In genomic region chr22:49983148-49984042, GRCh38 we compare ENCODE assay signal across 8 cellular contexts. TPM values are rescaled to one million over a fixed set of nuclear protein-coding genes. Genes with fewer than 3 reads are reported as not detected.
A peak's percentile ranks its signal among the peaks of the same experiment; 100 is the strongest.
DNase-seq lines count a peak whose midpoint lies in the region; ATAC-seq and TF ChIP-seq lines count a peak whose summit lies in the region.
"Had no signal": no experiment of that assay in that cellular context is flagged by ENCODE, and none has a peak within 500 bp of the region (broad histone marks: within the 10 kb centered on the region; RNA-seq: fewer than 3 reads in every experiment).

No MANE protein-coding gene starts in this region.

- DNase-seq in GM12865 (ENCODE audit: low read depth): no peak
- peak; percentile 49 to 54 for DNase-seq in activated CD4-positive, alpha-beta T cell treated with anti-CD3 and anti-CD28 coated beads for 4 hours
- DNase-seq in heart left ventricle: peak in 4 of 5 donors; percentile 12 to 68 (median 20)
- no peak for DNase-seq in retinal pigment epithelial cell (ENCODE audit: low read depth)
- DNase-seq in HEK293T (ENCODE audit: extremely low spot score): no peak
- no peak for DNase-seq in UCSD-AML1 (lab: John Stamatoyannopoulos, UW; ENCODE audit: unreplicated experiment)
- DNase-seq: NCI-H1105 treated with DMSO at 0.1 percent for 48 hours had no signal

- peaks cover 0 to 30% (median 10%) of the 10 kb centered on the region in 12 donors for H3K9me3 ChIP-seq in heart left ventricle

- POLR2A ChIA-PET in HEK293T (lab: Yijun Ruan, JAX): no interaction called here

- no peaks in the 10 kb centered on the region for H3K36me3 ChIP-seq in heart left ventricle

- H3K4me3 ChIP-seq in GM12865 (ENCODE audit: low read depth, low read length) (no peak overlapping the region), heart left ventricle (peak overlapping the region in 10 of 12 donors; percentile 12 to 45 (median 30)), retinal pigment epithelial cell (ENCODE audit: low read length) (no peak overlapping the region)

- TF ChIP-seq CTCF in GM12865 (IDR thresholded peaks at IDR 0.05; ENCODE audit: insufficient read depth, low read depth, low read length, missing control alignments): peak; percentile 17
- TF ChIP-seq CTCF in heart left ventricle (IDR thresholded peaks at IDR 0.05): peak in 11 of 12 donors; percentile 39 to 62 (median 51)
- TF ChIP-seq CTCF in retinal pigment epithelial cell (conservative IDR thresholded peaks at IDR 0.05; ENCODE audit: low read depth, low read length): peak; percentile 43

- TF ChIP-seq POLR2A in heart left ventricle (IDR thresholded peaks at IDR 0.05): no peak

- 11 to 37% (median 14%) methylated on average over 16 to 90 of the region's 90 CpGs for WGBS in heart left ventricle, 4 donors

- intact Hi-C loops in heart left ventricle (cut with DNase I): no loop called here

- peaks cover 13 to 37% (median 19%) of the 10 kb centered on the region in 9 donors for H3K27me3 ChIP-seq in heart left ventricle

- ATAC-seq in heart left ventricle (peak in 2 of 4 donors; percentile 33 to 46), GM18519 (IDR thresholded peaks at IDR 0.05; ENCODE audit: low FRiP score, unreplicated experiment) (no peak)

- H3K4me1 ChIP-seq in heart left ventricle: peaks cover 0 to 11% (median 7%) of the 10 kb centered on the region in 12 donors

- CTCF ChIA-PET in HEK293T (lab: Yijun Ruan, JAX): no interaction called here

- no peak overlapping the region for H3K27ac ChIP-seq in heart left ventricle

TF ChIP-seq in HEK293T, 16 proteins besides CTCF, POLR2A, EP300 and RAD21:
- no peak for TF ChIP-seq HDGF (IDR thresholded peaks at IDR 0.05; ENCODE audit: borderline replicate concordance)
- TF ChIP-seq SUZ12 (IDR thresholded peaks at IDR 0.05): no peak
- TF ChIP-seq FOXA1 (IDR thresholded peaks at IDR 0.05): no peak
- TF ChIP-seq NFRKB (IDR thresholded peaks at IDR 0.05): no peak
- no peak for TF ChIP-seq CTBP1 (IDR thresholded peaks at IDR 0.05; ENCODE audit: borderline replicate concordance)
- TF ChIP-seq ARNT (IDR thresholded peaks at IDR 0.05): no peak
- no peak for TF ChIP-seq SP1 (IDR thresholded peaks at IDR 0.05)
- TF ChIP-seq BHLHE40 (IDR thresholded peaks at IDR 0.05; ENCODE audit: borderline replicate concordance): no peak
- no peak for TF ChIP-seq TARDBP (IDR thresholded peaks at IDR 0.05)
- no peak for TF ChIP-seq FOXM1 (IDR thresholded peaks at IDR 0.05; ENCODE audit: borderline replicate concordance)
- no peak for TF ChIP-seq L3MBTL2 (conservative IDR thresholded peaks at IDR 0.05)
- no peak for TF ChIP-seq FOXK2 (IDR thresholded peaks at IDR 0.05)
- no peak for TF ChIP-seq ELF4 (IDR thresholded peaks at IDR 0.05)
- TF ChIP-seq LEF1 (IDR thresholded peaks at IDR 0.05; ENCODE audit: borderline replicate concordance): no peak
- no peak for TF ChIP-seq PKNOX1 (IDR thresholded peaks at IDR 0.05)
- TF ChIP-seq ZNF384 (IDR thresholded peaks at IDR 0.05): no peak

RNA-seq across cellular contexts. Expression of gene PIM3, which starts 22.8 kb away (rescaled TPM):
- total RNA-seq in heart left ventricle: 100 to 1,000 TPM in 1 of 9 donors, 10 to 100 TPM in 8; 37.7 to 118 (median 51.0) TPM
- 10 to 100 TPM; 45.1 to 50.2 TPM for polyA plus RNA-seq in heart left ventricle

RNA-seq across cellular contexts. Expression of gene IL17REL, which starts 29.2 kb away (rescaled TPM):
- not detected for total RNA-seq in heart left ventricle
- not detected for polyA plus RNA-seq in heart left ventricle

Comparison
In these comparisons a context has a peak if more than half of its experiments do, and no peak if none do; other contexts are left out.
1. DNase-seq: peak in activated CD4-positive, alpha-beta T cell treated with anti-CD3 and anti-CD28 coated beads for 4 hours (2 of 2) and heart left ventricle (4 of 5); none in GM12865 (single experiment), retinal pigment epithelial cell (single experiment), HEK293T (single experiment) and UCSD-AML1 (single experiment).
2. H3K4me3 ChIP-seq: peak in heart left ventricle (10 of 12); none in GM12865 (single experiment) and retinal pigment epithelial cell (single experiment).
3. Peak in every context shown above with its lines, with median percentiles within 50 percentile points of each other: CTCF ChIP-seq.